In the genomic region with DNA sequence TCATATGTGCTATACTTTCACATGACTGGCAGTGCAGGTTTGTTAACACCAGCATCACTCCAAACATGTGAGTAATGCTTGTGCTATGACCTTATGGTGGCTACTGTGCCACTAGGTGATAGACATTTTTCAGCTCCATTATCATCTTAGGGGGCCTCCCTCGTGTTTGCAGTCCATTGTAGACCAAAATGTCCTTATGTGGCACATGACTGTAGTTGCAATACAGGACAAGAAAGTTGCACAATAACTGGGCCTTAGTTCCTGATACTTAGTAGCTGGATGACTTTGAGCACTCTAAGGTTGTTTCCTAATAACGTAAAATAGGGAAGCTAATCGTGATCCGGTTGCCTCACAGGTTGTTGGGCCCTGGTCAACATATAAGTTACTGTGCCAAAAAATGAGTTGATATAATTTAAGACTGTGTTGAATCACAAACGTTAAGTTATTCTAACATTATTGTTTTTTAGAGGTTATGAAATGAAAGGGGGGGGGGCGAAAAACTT, we compare ENCODE assay signal across 8 cellular contexts. TPM values are rescaled to one million over a fixed set of nuclear protein-coding genes. Genes with fewer than 3 reads are reported as not detected.
DNase-seq lines count a peak whose midpoint lies in the region; ATAC-seq and TF ChIP-seq lines count a peak whose summit lies in the region.

No MANE protein-coding gene starts in this region.

- peak overlapping the region; percentile 77 for H3K27ac Mint-ChIP-seq in activated CD8-positive, alpha-beta T cell treated with anti-CD3 and anti-CD28 coated beads for 36 hours

- H3K36me3 Mint-ChIP-seq in activated CD8-positive, alpha-beta T cell treated with anti-CD3 and anti-CD28 coated beads for 36 hours (ENCODE audit: low read depth), result peaks cover 2% of the 10 kb centered on the region

- no peak for TF ChIP-seq POLR2A in heart left ventricle (IDR thresholded peaks at IDR 0.05)

- peak overlapping the region; percentile 88 for H3K4me3 Mint-ChIP-seq in activated CD8-positive, alpha-beta T cell treated with anti-CD3 and anti-CD28 coated beads for 36 hours

- CTCF ChIA-PET in activated CD8-positive, alpha-beta T cell treated with anti-CD3 and anti-CD28 coated beads for 36 hours (lab: Charles Lee), result interaction anchor here (2.6 kb wide), 1 partner anchor 17 kb away, joined by 15 read pairs; no protein-coding TSS in a partner anchor

- DNase-seq in AG08396 (ENCODE audit: low spot score) (peak; percentile 35), heart left ventricle (peak in 1 of 5 donors; percentile 8), sciatic nerve (ENCODE audit: low spot score) (no peak), posterior cingulate gyrus (no peak)
- no peak for DNase-seq in Jurkat, Clone E6-1 (ENCODE audit: low read depth, low spot score)
- peak; percentile 14 for DNase-seq in activated CD8-positive, alpha-beta T cell treated with anti-CD3 and anti-CD28 coated beads for 36 hours
- DNase-seq in activated effector memory CD4-positive, alpha-beta T cell treated with Interleukin-2 at 50 U/mL for 16 hours, result no peak

- peak overlapping the region; percentile 58 for H3K4me3 ChIP-seq in Jurkat, Clone E6-1 (ENCODE audit: low read length)
- H3K4me3 ChIP-seq in heart left ventricle, result peak overlapping the region in 9 of 12 donors; percentile 78 to 100 (median 91)

- no peak for TF ChIP-seq CTCF in activated CD8-positive, alpha-beta T cell treated with anti-CD3 and anti-CD28 coated beads for 36 hours (IDR thresholded peaks at IDR 0.05)
- no peak for TF ChIP-seq CTCF in heart left ventricle (IDR thresholded peaks at IDR 0.05)

- H3K4me1 ChIP-seq in heart left ventricle, result peaks cover 0 to 55% (median 10%) of the 10 kb centered on the region in 12 donors

- no peaks in the 10 kb centered on the region for H3K9me3 ChIP-seq in heart left ventricle

- intact Hi-C loops in activated CD8-positive, alpha-beta T cell treated with anti-CD3 and anti-CD28 coated beads for 36 hours (cut with micrococcal nuclease), result no loop called here
- intact Hi-C loops in heart left ventricle (cut with DNase I) (loop anchor here in 1 of 10 donors (5.0 kb wide), 1 partner anchor 116 kb away; no protein-coding TSS in a partner anchor), sciatic nerve (cut with DNase I) (no loop called here), posterior cingulate gyrus (cut with DNase I) (no loop called here)

- POLR2A ChIA-PET in activated CD8-positive, alpha-beta T cell treated with anti-CD3 and anti-CD28 coated beads for 36 hours (lab: Charles Lee), result interaction anchor here (0.6 to 1.4 kb wide), 6 partner anchors 14 to 580 kb away, joined by 3 to 6 read pairs (median 4); no protein-coding TSS in a partner anchor

- no peaks in the 10 kb centered on the region for H3K9me3 Mint-ChIP-seq in activated CD8-positive, alpha-beta T cell treated with anti-CD3 and anti-CD28 coated beads for 36 hours

- 14 to 25% (median 18%) methylated on average over 6 of the region's 6 CpGs for whole genome bisulfite sequencing in heart left ventricle, 4 donors

- H3K36me3 ChIP-seq in heart left ventricle, result peaks cover 0 to 6% (median 0%) of the 10 kb centered on the region in 9 donors

- H3K27me3 Mint-ChIP-seq in activated CD8-positive, alpha-beta T cell treated with anti-CD3 and anti-CD28 coated beads for 36 hours, result peaks cover 5% of the 10 kb centered on the region

- peaks cover 39% of the 10 kb centered on the region for H3K4me1 Mint-ChIP-seq in activated CD8-positive, alpha-beta T cell treated with anti-CD3 and anti-CD28 coated beads for 36 hours (ENCODE audit: low read depth)

- peak overlapping the region in 11 of 12 donors; percentile 60 to 98 (median 94) for H3K27ac ChIP-seq in heart left ventricle

- peak; percentile 19 for ATAC-seq in activated CD8-positive, alpha-beta T cell treated with anti-CD3 and anti-CD28 coated beads for 36 hours
- ATAC-seq in heart left ventricle (peak; percentile 40 to 62 (median 48)), sciatic nerve (peak; percentile 86), GM18517 (IDR thresholded peaks at IDR 0.05; ENCODE audit: unreplicated experiment) (no peak)

- no peaks in the 10 kb centered on the region for H3K27me3 ChIP-seq in heart left ventricle

RNA-seq across cellular contexts. Expression of gene SNX27, which starts 0.5 kb away (rescaled TPM):
- 3.6 TPM for polyA plus RNA-seq in Jurkat, Clone E6-1 (2012; ENCODE audit: insufficient read depth, insufficient read length)
- total RNA-seq in activated CD8-positive, alpha-beta T cell treated with anti-CD3 and anti-CD28 coated beads for 36 hours, result 10 to 100 TPM; 27.2 to 29.5 TPM
- 10 to 100 TPM; 21.6 to 39.4 (median 33.2) TPM for total RNA-seq in heart left ventricle
- polyA plus RNA-seq in heart left ventricle, result 10 to 100 TPM in 1 of 2 donors, 1 to 10 TPM in 1; 9.6 to 17.6 TPM
- total RNA-seq in sciatic nerve, result 60.4 TPM

Comparison
In these comparisons a context has a peak if more than half of its experiments do, and no peak if none do; other contexts are left out.
1. DNase-seq: peak in AG08396 (single experiment) and activated CD8-positive, alpha-beta T cell treated with anti-CD3 and anti-CD28 coated beads for 36 hours (single experiment); none in Jurkat, Clone E6-1 (single experiment), sciatic nerve (single experiment), posterior cingulate gyrus (0 of 10) and activated effector memory CD4-positive, alpha-beta T cell treated with Interleukin-2 at 50 U/mL for 16 hours (single experiment).